ENCODE assay signal across 8 cellular contexts in the genomic region with DNA sequence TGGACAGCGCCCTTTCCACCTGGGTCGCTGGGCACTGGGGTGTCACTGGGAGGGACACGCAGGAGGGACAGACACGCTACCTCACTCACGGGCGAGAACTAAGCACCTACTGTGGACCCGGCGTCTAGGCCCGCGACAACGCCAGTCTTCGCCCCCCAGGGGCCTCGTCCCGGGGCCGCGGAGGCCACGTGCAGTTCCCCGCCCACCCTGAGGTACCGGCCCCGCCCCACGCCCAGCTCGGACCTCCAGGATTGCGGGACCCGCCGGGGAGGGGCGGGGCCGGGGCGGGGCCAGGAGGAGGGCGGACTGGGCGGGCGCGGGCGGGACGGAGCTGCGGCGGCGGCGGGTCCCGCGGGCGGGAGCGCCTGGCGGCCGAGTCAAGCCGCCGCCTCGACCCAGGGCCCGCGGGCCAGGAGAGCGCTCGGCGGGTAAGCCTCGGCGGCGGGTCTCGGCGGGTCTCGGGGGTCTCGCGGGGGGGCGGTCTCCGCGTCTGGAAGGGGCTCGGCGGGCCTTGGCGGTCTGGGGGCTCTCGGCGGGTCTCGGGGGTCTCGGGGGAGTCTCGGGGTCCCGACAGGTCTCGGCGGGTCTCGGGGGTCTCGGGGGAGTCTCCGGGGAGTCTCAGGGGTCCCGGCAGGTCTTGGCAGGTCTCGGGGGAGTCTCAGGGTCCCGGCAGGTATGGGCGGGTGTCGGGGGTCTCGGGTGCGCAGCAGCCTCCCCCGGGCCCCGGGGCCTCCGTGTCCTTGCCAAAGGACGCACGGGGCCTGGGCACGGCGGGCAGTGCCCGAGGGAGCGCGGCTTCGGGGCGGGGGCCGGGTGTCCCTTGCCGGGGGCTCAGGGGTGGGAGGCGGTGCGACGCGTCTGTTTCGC. TPM values are rescaled to one million over a fixed set of nuclear protein-coding genes. Genes with fewer than 3 reads are reported as not detected.
DNase-seq lines count a peak whose midpoint lies in the region; ATAC-seq and TF ChIP-seq lines count a peak whose summit lies in the region.

Gene SH3BP2 (plus strand): TSS at position 375 of the 867 bp plus-strand sequence. CDS start 27,533 bp downstream, outside the sequence.

- CTCF ChIA-PET in HEK293 (lab: Yijun Ruan, JAX), result no interaction called here

- no peaks in the 10 kb centered on the region for H3K27me3 ChIP-seq in SJCRH30
- H3K27me3 ChIP-seq in heart right ventricle, result no peaks in the 10 kb centered on the region

- TF ChIP-seq CTCF in HEK293 (tag by site-specific recombination; IDR thresholded peaks at IDR 0.05) (no peak), heart right ventricle (IDR thresholded peaks at IDR 0.05) (no peak)

- peak; percentile 73 for DNase-seq in CD1c-positive myeloid dendritic cell (ENCODE audit: extremely low spot score)
- peak; percentile 81 to 84 for DNase-seq in SJCRH30
- DNase-seq in amniotic epithelial cell (ENCODE audit: low read depth), result peak; percentile 51
- DNase-seq in heart right ventricle, result peak; percentile 87 to 93
- DNase-seq in posterior vena cava (ENCODE audit: low spot score), result peak; percentile 93

- POLR2A ChIA-PET in HEK293 (lab: Yijun Ruan, JAX), result no interaction called here

- intact Hi-C loops in heart right ventricle (cut with DNase I) (loop anchor here in 1 of 10 donors (5.0 kb wide), 1 partner anchor 49 kb away; the partner anchor contains the start of gene ADD1), posterior vena cava (cut with DNase I) (no loop called here)

- H3K36me3 ChIP-seq in HEK293 (ENCODE audit: control insufficient read depth in 2 of 2, insufficient read depth in 1 of 2, low read length in 2 of 2) (no peaks in the 10 kb centered on the region), SJCRH30 (no peaks in the 10 kb centered on the region), heart right ventricle (peaks cover 0 to 17% (median 0%) of the 10 kb centered on the region in 9 donors)

- H3K4me1 ChIP-seq in HEK293 (ENCODE audit: control insufficient read depth, insufficient read depth, low read length) (no peaks in the 10 kb centered on the region), SJCRH30 (peaks cover 22% of the 10 kb centered on the region), heart right ventricle (peaks cover 34 to 79% (median 69%) of the 10 kb centered on the region in 9 donors)

- H3K27ac ChIP-seq in HEK293 (ENCODE audit: extremely low read depth, low read depth, low read length) (no peak within 1 kb of the TSS), SJCRH30 (no peak within 1 kb of the TSS), heart right ventricle (peak within 1 kb of the TSS; percentile 58 to 96 (median 86))

- peak within 1 kb of the TSS; percentile 14 for H3K4me3 ChIP-seq in HEK293 (ENCODE audit: low read depth, low read length)
- peak within 1 kb of the TSS; percentile 45 for H3K4me3 ChIP-seq in SJCRH30
- H3K4me3 ChIP-seq in heart right ventricle, result peak within 1 kb of the TSS; percentile 56 to 86 (median 79)

- H3K9me3 ChIP-seq in HEK293 (ENCODE audit: control insufficient read depth, insufficient read depth, low read depth, low read length) (no peaks in the 10 kb centered on the region), SJCRH30 (replicated peaks) (no peaks in the 10 kb centered on the region), heart right ventricle (no peaks in the 10 kb centered on the region)

- ATAC-seq in heart right ventricle, result peak; percentile 47 to 85 (median 69)
- no peak for ATAC-seq in GM21381 (IDR thresholded peaks at IDR 0.05; ENCODE audit: unreplicated experiment)
- no peak for ATAC-seq in HG03097 (IDR thresholded peaks at IDR 0.05; ENCODE audit: low FRiP score, unreplicated experiment)

- WGBS in heart right ventricle, 2 donors, result 6 to 9% methylated on average over 70 to 103 of the region's 103 CpGs

TF ChIP-seq in HEK293, 187 proteins besides CTCF, POLR2A, EP300 and RAD21:
- TF ChIP-seq ZNF175 (tag by site-specific recombination; IDR thresholded peaks at IDR 0.05), result no peak
- TF ChIP-seq KLF9 (tag by site-specific recombination; IDR thresholded peaks at IDR 0.05; ENCODE audit: low read depth), result peak; percentile 50; the same call in 1 of the 2 replicates
- TF ChIP-seq SALL2 (tag by site-specific recombination; IDR thresholded peaks at IDR 0.05; ENCODE audit: borderline replicate concordance), result no peak
- TF ChIP-seq, protein P1, sequence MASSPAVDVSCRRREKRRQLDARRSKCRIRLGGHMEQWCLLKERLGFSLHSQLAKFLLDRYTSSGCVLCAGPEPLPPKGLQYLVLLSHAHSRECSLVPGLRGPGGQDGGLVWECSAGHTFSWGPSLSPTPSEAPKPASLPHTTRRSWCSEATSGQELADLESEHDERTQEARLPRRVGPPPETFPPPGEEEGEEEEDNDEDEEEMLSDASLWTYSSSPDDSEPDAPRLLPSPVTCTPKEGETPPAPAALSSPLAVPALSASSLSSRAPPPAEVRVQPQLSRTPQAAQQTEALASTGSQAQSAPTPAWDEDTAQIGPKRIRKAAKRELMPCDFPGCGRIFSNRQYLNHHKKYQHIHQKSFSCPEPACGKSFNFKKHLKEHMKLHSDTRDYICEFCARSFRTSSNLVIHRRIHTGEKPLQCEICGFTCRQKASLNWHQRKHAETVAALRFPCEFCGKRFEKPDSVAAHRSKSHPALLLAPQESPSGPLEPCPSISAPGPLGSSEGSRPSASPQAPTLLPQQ (tag by site-specific recombination; IDR thresholded peaks at IDR 0.05), result 0 out of 2 replicates have a peak, but pooled peaks have one; percentile 26
- no peak for TF ChIP-seq ZEB2 (tag by site-specific recombination; IDR thresholded peaks at IDR 0.05)
- TF ChIP-seq ZNF514 (tag by site-specific recombination; IDR thresholded peaks at IDR 0.05), result no peak
- peak; percentile 33 for TF ChIP-seq SP2 (tag by site-specific recombination; IDR thresholded peaks at IDR 0.05)
- peak; percentile 25; the same call in 1 of the 2 replicates for TF ChIP-seq SP3 (tag by site-specific recombination; IDR thresholded peaks at IDR 0.05)
- peak; percentile 56 for TF ChIP-seq ZNF335 (tag by site-specific recombination; conservative IDR thresholded peaks at IDR 0.05)
- no peak for TF ChIP-seq ZNF214 (tag by site-specific recombination; IDR thresholded peaks at IDR 0.05; ENCODE audit: borderline replicate concordance)
- TF ChIP-seq ZNF311 (tag by site-specific recombination; IDR thresholded peaks at IDR 0.05; ENCODE audit: borderline replicate concordance), result no peak
- no peak for TF ChIP-seq ZNF391 (tag by site-specific recombination; IDR thresholded peaks at IDR 0.05; ENCODE audit: borderline replicate concordance, low read depth)
- TF ChIP-seq GLIS1 (tag by site-specific recombination; IDR thresholded peaks at IDR 0.05), result peak; percentile 41; the same call in 1 of the 2 replicates
- TF ChIP-seq ZBTB17 (tag by site-specific recombination; IDR thresholded peaks at IDR 0.05), result no peak
- no peak for TF ChIP-seq ZSCAN16 (tag by site-specific recombination; IDR thresholded peaks at IDR 0.05)
- TF ChIP-seq ZNF624 (tag by site-specific recombination; IDR thresholded peaks at IDR 0.05), result no peak
TF ChIP-seq in HEK293: peak in this region for 6.

RNA-seq across cellular contexts. Expression of gene SH3BP2, which starts in this region (rescaled TPM):
- 22.0 and 28.1 TPM in 2 replicates for total RNA-seq in SJCRH30 (2014; rRNA removed; shearing (Covaris generic))
- 10 to 100 TPM; 10.4 to 36.9 (median 16.4) TPM for total RNA-seq in heart right ventricle
- 10 to 100 TPM; 12.3 to 47.7 TPM for polyA plus RNA-seq in heart right ventricle
- 10 to 100 TPM; 47.8 to 52.4 TPM for total RNA-seq in posterior vena cava

Comparison
In these comparisons a context has a peak if more than half of its experiments do, and no peak if none do; other contexts are left out.
1. H3K27ac ChIP-seq: peak in heart right ventricle (10 of 10); none in HEK293 (single experiment) and SJCRH30 (single experiment).
2. H3K4me3 ChIP-seq: peak in every context shown above with its lines; median percentile 79 in heart right ventricle; 45 in SJCRH30; 14 in HEK293.
3. ATAC-seq: peak in heart right ventricle (8 of 8); none in GM21381 (single experiment) and HG03097 (single experiment).
4. Peak in every context shown above with its lines, with median percentiles within 50 percentile points of each other: DNase-seq.